14 cellular contexts compared by ENCODE assay signal in genomic region chr10:1126461-1126860, GRCh38.
DNase-seq lines count a peak whose midpoint lies in the region; ATAC-seq and TF ChIP-seq lines count a peak whose summit lies in the region.
"Had no signal": no experiment of that assay in that cellular context is flagged by ENCODE, and none has a peak within 500 bp of the region (broad histone marks: within the 10 kb centered on the region; RNA-seq: fewer than 3 reads in every experiment).

No MANE protein-coding gene starts in this region.

- no peaks in the 10 kb centered on the region for H3K27me3 Mint-ChIP-seq in activated CD4-positive, alpha-beta memory T cell treated with anti-CD3 and anti-CD28 coated beads, Interleukin-2, amount 10 ng/mL, durations not matched to agents 7 days and 5 days
- no peaks in the 10 kb centered on the region for H3K27me3 Mint-ChIP-seq in activated CD4-positive, alpha-beta memory T cell treated with anti-CD3 and anti-CD28 coated beads for 36 hours
- no peaks in the 10 kb centered on the region for H3K27me3 Mint-ChIP-seq in natural killer cell (ENCODE audit: low read depth in 2 of 2)
- H3K27me3 Mint-ChIP-seq in natural killer cell treated with Interleukin-12 subunit alpha and Interleukin-12 subunit beta and Interleukin-15 and Interleukin-18, amount 100 ng/mL, for 72 hours, result no peaks in the 10 kb centered on the region
- peaks cover 0 to 7% (median 0%) of the 10 kb centered on the region in 3 donors for H3K27me3 Mint-ChIP-seq in immature natural killer cell (ENCODE audit: low read depth in 3 of 3)
- H3K27me3 Mint-ChIP-seq: CD4-positive, CD25-positive, alpha-beta regulatory T cell had no signal

- no peaks in the 10 kb centered on the region for H3K9me3 Mint-ChIP-seq in activated CD4-positive, alpha-beta memory T cell treated with anti-CD3 and anti-CD28 coated beads, Interleukin-2, amount 10 ng/mL, durations not matched to agents 7 days and 5 days
- no peaks in the 10 kb centered on the region for H3K9me3 Mint-ChIP-seq in activated CD4-positive, alpha-beta memory T cell treated with anti-CD3 and anti-CD28 coated beads for 36 hours
- H3K9me3 Mint-ChIP-seq in natural killer cell, result no peaks in the 10 kb centered on the region
- H3K9me3 Mint-ChIP-seq in natural killer cell treated with Interleukin-12 subunit alpha and Interleukin-12 subunit beta and Interleukin-15 and Interleukin-18, amount 100 ng/mL, for 72 hours, result no peaks in the 10 kb centered on the region
- H3K9me3 Mint-ChIP-seq in immature natural killer cell, result no peaks in the 10 kb centered on the region
- H3K9me3 Mint-ChIP-seq: H9 had no signal

- peaks cover 0 to 99% of the 10 kb centered on the region in 2 donors for H3K36me3 ChIP-seq in left lung

- peaks cover 16% of the 10 kb centered on the region for H3K4me1 Mint-ChIP-seq in activated CD4-positive, alpha-beta memory T cell treated with anti-CD3 and anti-CD28 coated beads, Interleukin-2, amount 10 ng/mL, durations not matched to agents 7 days and 5 days
- H3K4me1 Mint-ChIP-seq in activated CD4-positive, alpha-beta memory T cell treated with anti-CD3 and anti-CD28 coated beads for 36 hours (ENCODE audit: low read depth), result peaks cover 12% of the 10 kb centered on the region
- H3K4me1 Mint-ChIP-seq in natural killer cell, result peaks cover 18 to 34% of the 10 kb centered on the region in 2 donors
- peaks cover 21 to 31% of the 10 kb centered on the region in 2 donors for H3K4me1 Mint-ChIP-seq in natural killer cell treated with Interleukin-12 subunit alpha and Interleukin-12 subunit beta and Interleukin-15 and Interleukin-18, amount 100 ng/mL, for 72 hours (ENCODE audit: low read depth in 2 of 2)
- H3K4me1 Mint-ChIP-seq in immature natural killer cell, result peaks cover 27 to 48% of the 10 kb centered on the region in 2 donors
- H3K4me1 Mint-ChIP-seq: H9 had no signal

- in situ Hi-C loops in G401 (cut with HindIII; ENCODE audit: low sequenced_read_pairs), result no loop called here

- no peak overlapping the region for H3K27ac Mint-ChIP-seq in activated CD4-positive, alpha-beta memory T cell treated with anti-CD3 and anti-CD28 coated beads, Interleukin-2, amount 10 ng/mL, durations not matched to agents 7 days and 5 days
- H3K27ac Mint-ChIP-seq in activated CD4-positive, alpha-beta memory T cell treated with anti-CD3 and anti-CD28 coated beads for 36 hours, result no peak overlapping the region
- peak overlapping the region; percentile 34 to 44 for H3K27ac Mint-ChIP-seq in natural killer cell
- no peak overlapping the region for H3K27ac Mint-ChIP-seq in natural killer cell treated with Interleukin-12 subunit alpha and Interleukin-12 subunit beta and Interleukin-15 and Interleukin-18, amount 100 ng/mL, for 72 hours
- H3K27ac Mint-ChIP-seq in immature natural killer cell, result peak overlapping the region in 1 of 6 donors; percentile 37

- ATAC-seq in natural killer cell, result no peak
- no peak for ATAC-seq in natural killer cell treated with Interleukin-12 subunit alpha and Interleukin-12 subunit beta and Interleukin-15 and Interleukin-18, amount 100 ng/mL, for 72 hours
- no peak for ATAC-seq in left lung

- no peaks in the 10 kb centered on the region for H3K27me3 ChIP-seq in left lung

- H3K27ac ChIP-seq in left lung, result no peak overlapping the region
- H3K27ac ChIP-seq: 22Rv1, GM23248, HL-60 had no signal

- intact Hi-C loops in activated CD4-positive, alpha-beta memory T cell treated with anti-CD3 and anti-CD28 coated beads for 36 hours (cut with micrococcal nuclease), result no loop called here
- intact Hi-C loops in natural killer cell (cut with micrococcal nuclease) (no loop called here), left lung (cut with DNase I) (no loop called here)

- POLR2A ChIA-PET in activated CD4-positive, alpha-beta memory T cell treated with anti-CD3 and anti-CD28 coated beads, Interleukin-2, amount 10 ng/mL, durations not matched to agents 7 days and 5 days (lab: Charles Lee), result no interaction called here
- POLR2A ChIA-PET in activated CD4-positive, alpha-beta memory T cell treated with anti-CD3 and anti-CD28 coated beads for 36 hours (lab: Charles Lee), result no interaction called here

- CTCF ChIA-PET in activated CD4-positive, alpha-beta memory T cell treated with anti-CD3 and anti-CD28 coated beads, Interleukin-2, amount 10 ng/mL, durations not matched to agents 7 days and 5 days (lab: Charles Lee), result no interaction called here
- CTCF ChIA-PET in activated CD4-positive, alpha-beta memory T cell treated with anti-CD3 and anti-CD28 coated beads for 36 hours (lab: Charles Lee), result interaction anchor here (1.0 kb wide), 1 partner anchor 16 kb away, joined by 3 read pairs; no protein-coding TSS in a partner anchor

- peak; percentile 7 for DNase-seq in activated CD4-positive, alpha-beta memory T cell treated with anti-CD3 and anti-CD28 coated beads, Interleukin-2, amount 10 ng/mL, durations not matched to agents 7 days and 5 days
- no peak for DNase-seq in activated CD4-positive, alpha-beta memory T cell treated with anti-CD3 and anti-CD28 coated beads for 36 hours
- DNase-seq in natural killer cell, result no peak
- DNase-seq in natural killer cell treated with Interleukin-12 subunit alpha and Interleukin-12 subunit beta and Interleukin-15 and Interleukin-18, amount 100 ng/mL, for 72 hours (ENCODE audit: low spot score), result no peak
- peak; percentile 35 for DNase-seq in islet precursor cell
- DNase-seq in immature natural killer cell, result no peak
- no peak for DNase-seq in G401 (ENCODE audit: low spot score)
- no peak for DNase-seq in left lung
- DNase-seq: CD4-positive, CD25-positive, alpha-beta regulatory T cell; DMS53; GM23248; H9 had no signal

- no peak overlapping the region for H3K4me3 ChIP-seq in left lung
- H3K4me3 ChIP-seq: GM23248 had no signal

- H3K36me3 Mint-ChIP-seq in activated CD4-positive, alpha-beta memory T cell treated with anti-CD3 and anti-CD28 coated beads, Interleukin-2, amount 10 ng/mL, durations not matched to agents 7 days and 5 days (ENCODE audit: low read depth), result peaks cover 81% of the 10 kb centered on the region
- peaks cover 76% of the 10 kb centered on the region for H3K36me3 Mint-ChIP-seq in activated CD4-positive, alpha-beta memory T cell treated with anti-CD3 and anti-CD28 coated beads for 36 hours
- H3K36me3 Mint-ChIP-seq in natural killer cell, result peaks cover 19% of the 10 kb centered on the region
- H3K36me3 Mint-ChIP-seq in natural killer cell treated with Interleukin-12 subunit alpha and Interleukin-12 subunit beta and Interleukin-15 and Interleukin-18, amount 100 ng/mL, for 72 hours, result peaks cover 39% of the 10 kb centered on the region
- peaks cover 30 to 82% (median 50%) of the 10 kb centered on the region in 3 donors for H3K36me3 Mint-ChIP-seq in immature natural killer cell

- H3K4me3 Mint-ChIP-seq in activated CD4-positive, alpha-beta memory T cell treated with anti-CD3 and anti-CD28 coated beads, Interleukin-2, amount 10 ng/mL, durations not matched to agents 7 days and 5 days, result no peak overlapping the region
- H3K4me3 Mint-ChIP-seq in activated CD4-positive, alpha-beta memory T cell treated with anti-CD3 and anti-CD28 coated beads for 36 hours, result no peak overlapping the region
- H3K4me3 Mint-ChIP-seq in natural killer cell (no peak overlapping the region), immature natural killer cell (no peak overlapping the region)
- no peak overlapping the region for H3K4me3 Mint-ChIP-seq in natural killer cell treated with Interleukin-12 subunit alpha and Interleukin-12 subunit beta and Interleukin-15 and Interleukin-18, amount 100 ng/mL, for 72 hours
- H3K4me3 Mint-ChIP-seq: CD4-positive, CD25-positive, alpha-beta regulatory T cell; H9 had no signal

- H3K9me3 ChIP-seq in left lung, result no peaks in the 10 kb centered on the region

- no peak for TF ChIP-seq CTCF in natural killer cell (IDR thresholded peaks at IDR 0.05)
- TF ChIP-seq CTCF in left lung (IDR thresholded peaks at IDR 0.05), result no peak

- peaks cover 0 to 8% of the 10 kb centered on the region in 2 donors for H3K4me1 ChIP-seq in left lung

Comparison
In these comparisons a context has a peak if more than half of its experiments do, and no peak if none do; other contexts are left out.
1. DNase-seq: peak in activated CD4-positive, alpha-beta memory T cell treated with anti-CD3 and anti-CD28 coated beads, Interleukin-2, amount 10 ng/mL, durations not matched to agents 7 days and 5 days (single experiment) and islet precursor cell (single experiment); none in activated CD4-positive, alpha-beta memory T cell treated with anti-CD3 and anti-CD28 coated beads for 36 hours (single experiment), natural killer cell (single experiment), natural killer cell treated with Interleukin-12 subunit alpha and Interleukin-12 subunit beta and Interleukin-15 and Interleukin-18, amount 100 ng/mL, for 72 hours (single experiment), immature natural killer cell (0 of 3), G401 (single experiment) and left lung (0 of 2).
2. H3K27ac Mint-ChIP-seq: peak in natural killer cell (2 of 2); none in activated CD4-positive, alpha-beta memory T cell treated with anti-CD3 and anti-CD28 coated beads, Interleukin-2, amount 10 ng/mL, durations not matched to agents 7 days and 5 days (single experiment), activated CD4-positive, alpha-beta memory T cell treated with anti-CD3 and anti-CD28 coated beads for 36 hours (single experiment) and natural killer cell treated with Interleukin-12 subunit alpha and Interleukin-12 subunit beta and Interleukin-15 and Interleukin-18, amount 100 ng/mL, for 72 hours (0 of 2).